9 cellular contexts compared by ENCODE assay signal in the genomic region with DNA sequence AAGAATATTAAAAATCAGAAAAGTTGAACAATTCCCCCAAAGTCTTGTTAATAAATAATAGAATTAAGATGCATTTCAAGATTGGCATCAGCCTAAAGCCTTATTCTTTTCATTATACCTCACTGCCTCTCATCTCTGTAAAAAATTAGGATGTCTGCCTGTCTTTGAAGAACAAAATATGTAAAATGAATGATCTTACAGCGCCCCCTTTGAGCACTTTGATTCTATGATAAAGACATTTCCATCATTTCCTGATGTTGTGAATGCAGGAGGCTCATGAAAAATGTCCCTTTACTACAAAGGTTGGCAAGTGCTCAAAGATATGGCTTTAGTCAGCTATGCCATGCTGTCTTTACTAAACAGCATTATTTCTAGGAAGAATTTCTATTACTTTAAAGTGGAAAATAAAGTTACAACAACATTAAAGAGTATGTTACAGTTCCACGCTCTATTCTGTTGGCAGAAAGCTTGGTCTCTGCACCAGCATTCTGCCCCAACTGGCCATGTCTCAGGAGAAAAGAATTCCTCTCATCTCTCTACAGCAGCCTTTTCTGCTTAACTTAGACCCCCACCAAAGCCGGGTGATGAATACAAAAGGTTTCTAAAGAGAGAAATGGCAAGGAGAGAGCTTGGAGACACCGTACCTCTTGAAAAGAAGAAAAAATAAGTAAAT.
A peak's percentile ranks its signal among the peaks of the same experiment; 100 is the strongest.
DNase-seq lines count a peak whose midpoint lies in the region; ATAC-seq and TF ChIP-seq lines count a peak whose summit lies in the region.
"Had no signal": no experiment of that assay in that cellular context is flagged by ENCODE, and none has a peak within 500 bp of the region (broad histone marks: within the 10 kb centered on the region; RNA-seq: fewer than 3 reads in every experiment).

No MANE protein-coding gene starts in this region.

- H3K4me1 ChIP-seq in left lung (peaks cover 0 to 4% of the 10 kb centered on the region in 2 donors), aorta (ENCODE audit: control insufficient read depth in 1 of 2, insufficient read depth in 2 of 2, low read length in 2 of 2) (no peaks in the 10 kb centered on the region)
- H3K4me1 ChIP-seq: colonic mucosa had no signal

- H3K27me3 ChIP-seq in left lung, result no peaks in the 10 kb centered on the region
- H3K27me3 ChIP-seq in aorta (ENCODE audit: control insufficient read depth in 1 of 2, insufficient read depth in 2 of 2, low read length in 1 of 2), result no peaks in the 10 kb centered on the region
- H3K27me3 ChIP-seq: colonic mucosa had no signal

- H3K27ac ChIP-seq in left lung (no peak overlapping the region), aorta (ENCODE audit: low read depth in 1 of 2, low read length in 2 of 2) (peak overlapping the region in 1 of 2 donors; percentile 57)
- H3K27ac ChIP-seq: colonic mucosa had no signal

- peak; percentile 37 for DNase-seq in D341Med (ENCODE audit: low spot score)
- peak; percentile 66 for DNase-seq in KBM-7
- no peak for DNase-seq in left lung
- DNase-seq in aorta, result no peak
- no peak for DNase-seq in NCI-H1105 treated with DMSO at 0.1 percent for 48 hours (lab: John Stamatoyannopoulos, UW)
- DNase-seq: colonic mucosa had no signal

- intact Hi-C loops in left lung (cut with DNase I) (no loop called here), aorta (cut with DNase I) (no loop called here)

- H3K36me3 ChIP-seq in left lung (no peaks in the 10 kb centered on the region), aorta (ENCODE audit: control insufficient read depth in 1 of 2, insufficient read depth in 2 of 2, low read length in 1 of 2) (no peaks in the 10 kb centered on the region)
- H3K36me3 ChIP-seq: colonic mucosa had no signal

- 4 to 6% methylated on average over 4 of the region's 4 CpGs for WGBS in aorta, 2 donors

- in situ Hi-C loops in KBM-7 (cut with MboI; ENCODE audit: low pct_unique_long_range_greater_than_20kb, low sequenced_read_pairs), result loop anchor here (25.0 kb wide), 1 partner anchor 448 kb away; no protein-coding TSS in a partner anchor

- no peaks in the 10 kb centered on the region for H3K9me3 ChIP-seq in left lung
- no peaks in the 10 kb centered on the region for H3K9me3 ChIP-seq in aorta (ENCODE audit: control insufficient read depth, low read length)
- H3K9me3 ChIP-seq: colonic mucosa had no signal

- ATAC-seq in left lung, result no peak
- ATAC-seq in aorta (ENCODE audit: low FRiP score), result no peak
- ATAC-seq in HG02588 (IDR thresholded peaks at IDR 0.05; ENCODE audit: unreplicated experiment), result no peak
- ATAC-seq in GM18502 (IDR thresholded peaks at IDR 0.05; ENCODE audit: poor library complexity, unreplicated experiment), result no peak

- TF ChIP-seq CTCF in WI38 (IDR thresholded peaks at IDR 0.05; ENCODE audit: low read depth, low read length), result peak; percentile 19; the same call in 1 of the 2 replicates
- peak; percentile 8 to 11 for TF ChIP-seq CTCF in left lung (IDR thresholded peaks at IDR 0.05)

- H3K4me3 ChIP-seq in WI38 (ENCODE audit: low read depth, low read length), result no peak overlapping the region
- no peak overlapping the region for H3K4me3 ChIP-seq in left lung
- H3K4me3 ChIP-seq in aorta (ENCODE audit: low read length in 2 of 2), result no peak overlapping the region
- H3K4me3 ChIP-seq: colonic mucosa had no signal

Comparison
In these comparisons a context has a peak if more than half of its experiments do, and no peak if none do; other contexts are left out.
1. DNase-seq: peak in D341Med (single experiment) and KBM-7 (single experiment); none in left lung (0 of 2), aorta (0 of 2) and NCI-H1105 treated with DMSO at 0.1 percent for 48 hours (single experiment).